8 cellular contexts compared by ENCODE assay signal in genomic region chr4:165112258-165113156, GRCh38. TPM values are rescaled to one million over a fixed set of nuclear protein-coding genes. Genes with fewer than 3 reads are reported as not detected.
DNase-seq lines count a peak whose midpoint lies in the region; ATAC-seq, FAIRE-seq and TF ChIP-seq lines count a peak whose summit lies in the region.

TMEM192 (minus strand) TSS chr4:165112860; CDS start chr4:165112773, 87 bp downstream.

- ATAC-seq in foreskin keratinocyte = peak; percentile 98

- peak within 1 kb of the TSS; percentile 92 to 93 for H3K4me3 Mint-ChIP-seq in H9

- no peaks in the 10 kb centered on the region for H4K20me1 ChIP-seq in H9 (ENCODE audit: control insufficient read depth, insufficient read depth, insufficient read length)

- no CpG with 5 or more reads among the region's 73 CpGs for WGBS in H9 (ENCODE audit: extremely low coverage, insufficient read length, low lambda C conversion rate)

- H3K27me3 ChIP-seq in H9 (ENCODE audit: insufficient read depth, low read length) = no peaks in the 10 kb centered on the region
- no peaks in the 10 kb centered on the region for H3K27me3 ChIP-seq in foreskin keratinocyte
- no peaks in the 10 kb centered on the region for H3K27me3 ChIP-seq in neuron (ENCODE audit: insufficient read depth, low read length)
- no peaks in the 10 kb centered on the region for H3K27me3 ChIP-seq in subcutaneous abdominal adipose tissue (ENCODE audit: control insufficient read depth in 5 of 5, insufficient read depth in 4 of 5, low read length in 5 of 5)

- H3K4me2 ChIP-seq in H9 (ENCODE audit: insufficient read depth, insufficient read length, low read length) = peak within 1 kb of the TSS; percentile 57

- no peak within 1 kb of the TSS for H2BK20ac ChIP-seq in H9 (ENCODE audit: low read depth, low read length, poor library complexity, severe bottlenecking)

- no peaks in the 10 kb centered on the region for H3K79me1 ChIP-seq in H9 (ENCODE audit: insufficient read depth, low read depth, low read length, poor library complexity, severe bottlenecking)

- H3K27ac ChIP-seq in H9 (ENCODE audit: insufficient read length, low read depth, low read length) (no peak within 1 kb of the TSS), foreskin keratinocyte (peak within 1 kb of the TSS; percentile 56), subcutaneous abdominal adipose tissue (ENCODE audit: low read depth, low read length) (peak within 1 kb of the TSS; percentile 87)

- H2AK5ac ChIP-seq in H9 (ENCODE audit: insufficient read length, low read length) = no peak within 1 kb of the TSS

- no peak within 1 kb of the TSS for H4K91ac ChIP-seq in H9 (ENCODE audit: insufficient read length, low read depth, low read length)

- H3K4me3 ChIP-seq in neuron (ENCODE audit: low read length) = peak within 1 kb of the TSS; percentile 94
- peak within 1 kb of the TSS; percentile 85 to 96 (median 89) for H3K4me3 ChIP-seq in subcutaneous abdominal adipose tissue (ENCODE audit: low read depth in 1 of 5, low read length in 5 of 5)

- H3K9ac ChIP-seq in H9 (ENCODE audit: extremely low read depth, insufficient read length, low read length) (peak within 1 kb of the TSS; percentile 67), subcutaneous abdominal adipose tissue (ENCODE audit: low read length in 5 of 5) (peak within 1 kb of the TSS; percentile 63 to 94 (median 88))

- H3K23ac ChIP-seq in H9 (ENCODE audit: insufficient read length, low read depth, low read length) = no peak within 1 kb of the TSS

- no peak within 1 kb of the TSS for H3K4ac ChIP-seq in H9 (ENCODE audit: low read depth, low read length)

- no peaks in the 10 kb centered on the region for H3K36me3 ChIP-seq in neuron (ENCODE audit: insufficient read depth, low read length)
- H3K36me3 ChIP-seq in subcutaneous abdominal adipose tissue (ENCODE audit: control insufficient read depth in 5 of 5, insufficient read depth in 5 of 5, low read length in 5 of 5) = peaks cover 0 to 6% (median 0%) of the 10 kb centered on the region in 5 donors

- no peak within 1 kb of the TSS for H2BK120ac ChIP-seq in H9 (ENCODE audit: low read depth, low read length, poor library complexity, severe bottlenecking)

- H2AFZ ChIP-seq in H9 (ENCODE audit: low read length) (peak within 1 kb of the TSS; percentile 57), neuron (ENCODE audit: low read depth, low read length) (peak within 1 kb of the TSS; percentile 86)

- H3K4me1 ChIP-seq in H9 (ENCODE audit: insufficient read depth, low read length) = no peaks in the 10 kb centered on the region
- H3K4me1 ChIP-seq in foreskin keratinocyte = no peaks in the 10 kb centered on the region
- H3K4me1 ChIP-seq in neuron (ENCODE audit: insufficient read depth, low read length) = peaks cover 6% of the 10 kb centered on the region
- peaks cover 0 to 18% (median 11%) of the 10 kb centered on the region in 5 donors for H3K4me1 ChIP-seq in subcutaneous abdominal adipose tissue (ENCODE audit: control insufficient read depth in 5 of 5, insufficient read depth in 5 of 5, low read length in 5 of 5)

- H3T11ph ChIP-seq in H9 (ENCODE audit: low read length) = no peak within 1 kb of the TSS

- no peak within 1 kb of the TSS for H3K56ac ChIP-seq in H9 (ENCODE audit: insufficient read length, low read depth, low read length)

- H2BK15ac ChIP-seq in H9 (ENCODE audit: low read depth, low read length) = no peak within 1 kb of the TSS

- no peak within 1 kb of the TSS for H2BK5ac ChIP-seq in H9 (ENCODE audit: insufficient read length, low read length)

- H3K18ac ChIP-seq in H9 (ENCODE audit: insufficient read length, low read depth, low read length) = no peak within 1 kb of the TSS

- TF ChIP-seq CTCF in H9 (conservative IDR thresholded peaks at IDR 0.05) = peak; percentile 46; the same call in 2 of the 3 replicates
- peak; percentile 47 for TF ChIP-seq CTCF in foreskin keratinocyte (conservative IDR thresholded peaks at IDR 0.05)

- FAIRE-seq in G401.6 (lab: Jason Lieb, UNC) = peak; percentile 98

- no peak within 1 kb of the TSS for H4K5ac ChIP-seq in H9 (ENCODE audit: insufficient read length, low read depth, low read length)

- H3K27me3 Mint-ChIP-seq in H9 (ENCODE audit: low read depth) = no peaks in the 10 kb centered on the region

- no peaks in the 10 kb centered on the region for H3K9me3 ChIP-seq in H9 (ENCODE audit: control insufficient read depth, low read depth, low read length)
- no peaks in the 10 kb centered on the region for H3K9me3 ChIP-seq in neuron (ENCODE audit: low read length)
- H3K9me3 ChIP-seq in subcutaneous abdominal adipose tissue (ENCODE audit: control insufficient read depth in 5 of 5, low read length in 5 of 5) = no peaks in the 10 kb centered on the region

- no peak within 1 kb of the TSS for H4K8ac ChIP-seq in H9 (replicated peaks; ENCODE audit: insufficient read length, low read depth, low read length)

- 0 out of 2 replicates have a peak within 1 kb of the TSS, but pooled peaks have one; percentile 37 for H3K14ac ChIP-seq in H9 (ENCODE audit: insufficient read depth, low read length)

- no peaks in the 10 kb centered on the region for H3K23me2 ChIP-seq in H9 (ENCODE audit: insufficient read length, low read depth, low read length, poor library complexity, severe bottlenecking)

- H3K27ac Mint-ChIP-seq in H9 = peak within 1 kb of the TSS; percentile 82 to 97 (median 92); a peak in 6 of 7 replicates

- no peaks in the 10 kb centered on the region for H3K9me3 Mint-ChIP-seq in H9

- H3K79me2 ChIP-seq in H9 (ENCODE audit: insufficient read depth, low read length) = no peaks in the 10 kb centered on the region

- H2BK12ac ChIP-seq in H9 (ENCODE audit: insufficient read length, low read depth, low read length) = no peak within 1 kb of the TSS

- peaks cover 5 to 15% of the 10 kb centered on the region in 2 experiments for H3K4me1 Mint-ChIP-seq in H9

- H3K36me3 Mint-ChIP-seq in H9 (ENCODE audit: insufficient read depth in 1 of 3, low read depth in 3 of 3) = peaks cover 0 to 8% (median 0%) of the 10 kb centered on the region in 3 experiments; a peak in 1 of 7 replicates

- peak; percentile 95 for DNase-seq in H9
- DNase-seq in M059J (ENCODE audit: low read depth) = peak; percentile 84
- DNase-seq in SHP77 treated with DMSO at 0.1 percent for 48 hours (lab: John Stamatoyannopoulos, UW) = peak; percentile 92
- DNase-seq in activated naive CD4-positive, alpha-beta T cell (lab: John Stamatoyannopoulos, UW) = peak; percentile 76 to 86 (median 79)
- DNase-seq in foreskin keratinocyte = peak; percentile 81 to 92

RNA-seq across cellular contexts. Expression of gene TMEM192, which starts in this region (rescaled TPM):
- 8.3 and 9.3 TPM in 2 replicates for total RNA-seq in H9 (2021)
- total RNA-seq in M059J (2014; rRNA removed; shearing (Covaris generic)) = 20.7 and 29.2 TPM in 2 replicates
- 13.9 and 16.5 TPM in 2 replicates for total RNA-seq in foreskin keratinocyte
- 4.7 and 6.0 TPM in 2 replicates for polyA plus RNA-seq in foreskin keratinocyte
